In genomic region chr22:43109511-43109910, GRCh38 we compare ENCODE assay signal across 1 cellular context.
A peak's percentile ranks its signal among the peaks of the same experiment; 100 is the strongest.
TF ChIP-seq lines count a peak whose summit lies in the region.

No MANE protein-coding gene starts in this region.

TF ChIP-seq in HepG2, 621 proteins besides CTCF, POLR2A, EP300 and RAD21:
- TF ChIP-seq ZNF629 (CRISPR knock-in tag; conservative IDR thresholded peaks at IDR 0.05), result peak; percentile 67
- no peak for TF ChIP-seq RBFOX2 (IDR thresholded peaks at IDR 0.05; ENCODE audit: low read depth, low read length)
- TF ChIP-seq SIN3B (IDR thresholded peaks at IDR 0.05; ENCODE audit: low read length), result no peak
- 0 out of 2 replicates have a peak, but pooled peaks have one; percentile 20 for TF ChIP-seq ZNF281 (CRISPR knock-in tag; IDR thresholded peaks at IDR 0.05; ENCODE audit: borderline replicate concordance)
- 0 out of 2 replicates have a peak, but pooled peaks have one; percentile 7 for TF ChIP-seq SP5 (CRISPR knock-in tag; IDR thresholded peaks at IDR 0.05; ENCODE audit: borderline replicate concordance, low read depth)
